Comparison of ENCODE assay signal across 9 cellular contexts in genomic region chr2:43051316-43051715, GRCh38.
DNase-seq lines count a peak whose midpoint lies in the region; ATAC-seq, FAIRE-seq and TF ChIP-seq lines count a peak whose summit lies in the region.
"Had no signal": no experiment of that assay in that cellular context is flagged by ENCODE, and none has a peak within 500 bp of the region (broad histone marks: within the 10 kb centered on the region; RNA-seq: fewer than 3 reads in every experiment).

No MANE protein-coding gene starts in this region.

- in situ Hi-C loops in Panc1 (cut with HindIII; ENCODE audit: low pct_unique_long_range_greater_than_20kb, low sequenced_read_pairs), result no loop called here

- H3K27me3 ChIP-seq in DND-41 (ENCODE audit: insufficient read depth, low read length, poor library complexity), result no peaks in the 10 kb centered on the region
- H3K27me3 ChIP-seq in Panc1 (ENCODE audit: control insufficient read depth, insufficient read depth, low read length), result no peaks in the 10 kb centered on the region
- H3K27me3 ChIP-seq in bronchial epithelial cell (ENCODE audit: control insufficient read depth, insufficient read depth, low read length), result no peaks in the 10 kb centered on the region
- no peaks in the 10 kb centered on the region for H3K27me3 ChIP-seq in osteoblast (ENCODE audit: insufficient read depth, low read length)

- ATAC-seq in DND-41 (ENCODE audit: insufficient read depth, low read depth) (peak; percentile 55), Panc1 (peak; percentile 61), WTC11 (no peak)

- H3K79me2 ChIP-seq in DND-41 (ENCODE audit: insufficient read depth, low read length) (no peaks in the 10 kb centered on the region; the same call in 1 of the 2 replicates), osteoblast (ENCODE audit: insufficient read depth, low read length) (no peaks in the 10 kb centered on the region)

- no peak overlapping the region for H3K27ac Mint-ChIP-seq in WTC11
- H3K27ac Mint-ChIP-seq: T-helper 1 cell treated with Interleukin-12 subunit alpha and Interleukin-12 subunit beta and Interleukin-4 antibody, amounts not matched to agents 30 μg/mL and 1 μg/mL, for 36 hours had no signal

- H3K9me3 ChIP-seq in DND-41 (ENCODE audit: insufficient read depth, low read length, severe bottlenecking) (no peaks in the 10 kb centered on the region), Panc1 (ENCODE audit: control insufficient read depth, insufficient read depth, low read depth, low read length) (no peaks in the 10 kb centered on the region), osteoblast (ENCODE audit: low read depth, low read length) (no peaks in the 10 kb centered on the region)

- no peak overlapping the region for H2AFZ ChIP-seq in DND-41 (ENCODE audit: low read depth, low read length)
- no peak overlapping the region for H2AFZ ChIP-seq in osteoblast (ENCODE audit: low read length)

- no peak overlapping the region for H3K4me3 Mint-ChIP-seq in WTC11
- H3K4me3 Mint-ChIP-seq: T-helper 1 cell treated with Interleukin-12 subunit alpha and Interleukin-12 subunit beta and Interleukin-4 antibody, amounts not matched to agents 30 μg/mL and 1 μg/mL, for 36 hours had no signal

- H3K36me3 ChIP-seq in DND-41 (ENCODE audit: insufficient read depth, low read length) (no peaks in the 10 kb centered on the region), Panc1 (ENCODE audit: control insufficient read depth, insufficient read depth, low read length) (no peaks in the 10 kb centered on the region), bronchial epithelial cell (ENCODE audit: control insufficient read depth, insufficient read depth, low read length) (no peaks in the 10 kb centered on the region), osteoblast (ENCODE audit: insufficient read depth, low read length) (no peaks in the 10 kb centered on the region)

- no peak for FAIRE-seq in bronchial epithelial cell (lab: Jason Lieb, UNC)

- peaks cover 19% of the 10 kb centered on the region for H3K4me1 Mint-ChIP-seq in WTC11

- H3K36me3 Mint-ChIP-seq in WTC11, result no peaks in the 10 kb centered on the region

- peak; percentile 90 for DNase-seq in DND-41
- DNase-seq in Panc1 (ENCODE audit: low read depth, low spot score), result no peak
- peak; percentile 95 for DNase-seq in bronchial epithelial cell (ENCODE audit: low read depth)
- DNase-seq in osteoblast (ENCODE audit: insufficient read length, low spot score, missing footprints), result peak; percentile 93
- no peak for DNase-seq in NCI-H1048 (lab: John Stamatoyannopoulos, UW)
- DNase-seq in hippocampal formation (lab: John Stamatoyannopoulos, UW), result no peak
- DNase-seq in SKM-1 (lab: John Stamatoyannopoulos, UW; ENCODE audit: unreplicated experiment), result no peak
- no peak for DNase-seq in WTC11 (ENCODE audit: low spot score)

- POLR2A ChIA-PET in Panc1 (lab: Charles Lee) (no interaction called here), WTC11 (lab: Charles Lee) (no interaction called here)

- no peaks in the 10 kb centered on the region for H3K27me3 Mint-ChIP-seq in WTC11 (ENCODE audit: low read depth)

- peak overlapping the region in 1 of 2 experiments; percentile 44; a peak in 1 of 4 replicates for H3K4me3 ChIP-seq in DND-41 (ENCODE audit: low read depth in 1 of 2, low read length in 2 of 2)
- no peak overlapping the region for H3K4me3 ChIP-seq in Panc1 (ENCODE audit: low read depth in 2 of 2, low read length in 2 of 2)
- H3K4me3 ChIP-seq in bronchial epithelial cell (ENCODE audit: low read depth, low read length), result no peak overlapping the region
- H3K4me3 ChIP-seq in osteoblast (ENCODE audit: insufficient read depth, low read length), result no peak overlapping the region

- H3K9ac ChIP-seq in DND-41 (ENCODE audit: low read depth, low read length), result peak overlapping the region; percentile 64

- TF ChIP-seq CTCF in DND-41 (IDR thresholded peaks at IDR 0.05; ENCODE audit: borderline replicate concordance, extremely low read depth, low read length, poor library complexity, severe bottlenecking), result no peak
- no peak for TF ChIP-seq CTCF in Panc1 (IDR thresholded peaks at IDR 0.05)
- TF ChIP-seq CTCF in bronchial epithelial cell (IDR thresholded peaks at IDR 0.05; ENCODE audit: insufficient read depth, low read length, severe bottlenecking), result no peak
- TF ChIP-seq CTCF in osteoblast (IDR thresholded peaks at IDR 0.05; ENCODE audit: extremely low read depth, low read depth, low read length), result no peak
- TF ChIP-seq CTCF in WTC11 (IDR thresholded peaks at IDR 0.05), result no peak

- CTCF ChIA-PET in Panc1 (lab: Charles Lee) (no interaction called here), WTC11 (lab: Charles Lee) (interaction anchor here (1.1 kb wide), 2 partner anchors 26 to 50 kb away, joined by 3 read pairs; no protein-coding TSS in a partner anchor)

- H3K4me2 ChIP-seq in DND-41 (ENCODE audit: insufficient read depth, low read length) (peak overlapping the region; percentile 59), osteoblast (ENCODE audit: insufficient read depth, low read length) (no peak overlapping the region)

- BruUV-seq in Panc1 (replicated peaks; lab: Mats Ljungman, UMichigan), result no TSS peak

- H3K27ac ChIP-seq in DND-41 (ENCODE audit: low read length) (peak overlapping the region; percentile 96), Panc1 (ENCODE audit: low read length) (no peak overlapping the region), osteoblast (ENCODE audit: low read depth, low read length) (no peak overlapping the region)

- peaks cover 100% of the 10 kb centered on the region for H3K4me1 ChIP-seq in DND-41 (ENCODE audit: insufficient read depth, low read length)
- peaks cover 10% of the 10 kb centered on the region for H3K4me1 ChIP-seq in Panc1 (ENCODE audit: control insufficient read depth, insufficient read depth, low read length)
- H3K4me1 ChIP-seq in osteoblast (ENCODE audit: insufficient read depth, low read length), result peaks cover 30% of the 10 kb centered on the region

- no peaks in the 10 kb centered on the region for H3K9me3 Mint-ChIP-seq in WTC11
- H3K9me3 Mint-ChIP-seq: T-helper 1 cell treated with Interleukin-12 subunit alpha and Interleukin-12 subunit beta and Interleukin-4 antibody, amounts not matched to agents 30 μg/mL and 1 μg/mL, for 36 hours had no signal

- H4K20me1 ChIP-seq in DND-41 (ENCODE audit: insufficient read depth, low read length) (no peaks in the 10 kb centered on the region), osteoblast (ENCODE audit: insufficient read depth, low read length) (no peaks in the 10 kb centered on the region)

- intact Hi-C loops in Panc1 (cut with micrococcal nuclease; ENCODE audit: unreplicated experiment), result no loop called here

TF ChIP-seq in WTC11, 78 proteins besides CTCF, POLR2A, EP300 and RAD21 (continues in another document):
- TF ChIP-seq PREB (CRISPR knock-in tag; IDR thresholded peaks at IDR 0.05; ENCODE audit: borderline replicate concordance) (no peak), ZNF671 (CRISPR knock-in tag; IDR thresholded peaks at IDR 0.05) (no peak), KAT7 (CRISPR knock-in tag; IDR thresholded peaks at IDR 0.05; ENCODE audit: borderline replicate concordance) (no peak), NFATC4 (CRISPR knock-in tag; IDR thresholded peaks at IDR 0.05) (no peak), EMX1 (CRISPR knock-in tag; IDR thresholded peaks at IDR 0.05) (no peak), ARID4B (CRISPR knock-in tag; IDR thresholded peaks at IDR 0.05; ENCODE audit: borderline replicate concordance) (no peak), ZNF232 (CRISPR knock-in tag; IDR thresholded peaks at IDR 0.05) (no peak)

Comparison
In these comparisons a context has a peak if more than half of its experiments do, and no peak if none do; other contexts are left out.
1. DNase-seq: peak in DND-41 (single experiment), bronchial epithelial cell (single experiment) and osteoblast (single experiment); none in Panc1 (single experiment), NCI-H1048 (single experiment), hippocampal formation (0 of 2), SKM-1 (single experiment) and WTC11 (single experiment).